ENCODE assay signal across 20 cellular contexts in genomic region chr13:103961784-103962183, GRCh38.
DNase-seq lines count a peak whose midpoint lies in the region; ATAC-seq and TF ChIP-seq lines count a peak whose summit lies in the region.
"Had no signal": no experiment of that assay in that cellular context is flagged by ENCODE, and none has a peak within 500 bp of the region (broad histone marks: within the 10 kb centered on the region; RNA-seq: fewer than 3 reads in every experiment).

No MANE protein-coding gene starts in this region.

- no peaks in the 10 kb centered on the region for H4K20me1 ChIP-seq in SK-N-SH (ENCODE audit: insufficient read depth)
- H4K20me1 ChIP-seq: BLaER1 had no signal

- intact Hi-C loops in posterior vena cava (cut with DNase I), result no loop called here

- TF ChIP-seq RAD21 in SK-N-SH (IDR thresholded peaks at IDR 0.05; ENCODE audit: low read length), result no peak

- TF ChIP-seq CTCF in SK-N-SH (IDR thresholded peaks at IDR 0.05) (no peak), fibroblast of pulmonary artery (IDR thresholded peaks at IDR 0.05; ENCODE audit: low read length, missing control alignments) (no peak)

- no peaks in the 10 kb centered on the region for H3K36me3 ChIP-seq in SK-N-SH (replicated peaks in 1 of 2; ENCODE audit: control insufficient read depth in 1 of 2, insufficient read depth in 2 of 2, low read length in 1 of 2)
- H3K36me3 ChIP-seq: BLaER1 had no signal

- ATAC-seq in SK-N-SH treated with all-trans-retinoic acid at 6 μM for 48 hours, result peak; percentile 51; the same call in 2 of the 3 replicates
- ATAC-seq in HG02763 (IDR thresholded peaks at IDR 0.05; ENCODE audit: unreplicated experiment), result no peak
- no peak for ATAC-seq in HG03097 (IDR thresholded peaks at IDR 0.05; ENCODE audit: low FRiP score, unreplicated experiment)
- ATAC-seq: A549; CD8-positive, alpha-beta T cell; HCT116; HepG2 had no signal

- peak overlapping the region in 1 of 2 experiments; percentile 78; a peak in 2 of 4 replicates for H3K27ac ChIP-seq in SK-N-SH (ENCODE audit: low read depth in 2 of 2, low read length in 1 of 2)
- H3K27ac ChIP-seq: 22Rv1, A549, BLaER1 had no signal

- no peak overlapping the region for H2AFZ ChIP-seq in SK-N-SH (ENCODE audit: low read depth)

- H3F3A ChIP-seq in SK-N-SH (replicated peaks; ENCODE audit: insufficient read depth), result no peaks in the 10 kb centered on the region

- H3K4me3 ChIP-seq in SK-N-SH (ENCODE audit: low read depth in 2 of 2, low read length in 1 of 2) (no peak overlapping the region), fibroblast of pulmonary artery (replicated peaks; ENCODE audit: low read depth, low read length) (no peak overlapping the region)
- H3K4me3 ChIP-seq: A549, BLaER1 had no signal

- no peak for TF ChIP-seq EP300 in SK-N-SH (IDR thresholded peaks at IDR 0.05; ENCODE audit: borderline replicate concordance in 1 of 2, low read depth in 1 of 2, low read length in 1 of 2)

- H3K4me2 ChIP-seq in SK-N-SH, result no peak overlapping the region
- H3K4me2 ChIP-seq: A549, BLaER1 had no signal

- no peaks in the 10 kb centered on the region for H3K9me3 ChIP-seq in SK-N-SH
- H3K9me3 ChIP-seq: A549, BLaER1 had no signal

- no peaks in the 10 kb centered on the region for H3K27me3 ChIP-seq in SK-N-SH (ENCODE audit: insufficient read depth)
- H3K27me3 ChIP-seq: BLaER1 had no signal

- H3K9me2 ChIP-seq in SK-N-SH, result no peaks in the 10 kb centered on the region

- CTCF ChIA-PET in SK-N-SH (lab: Yijun Ruan, JAX), result no interaction called here

- POLR2A ChIA-PET in SK-N-SH (lab: Yijun Ruan, JAX), result no interaction called here

- H3K4me1 ChIP-seq in SK-N-SH (ENCODE audit: control insufficient read depth in 1 of 2, insufficient read depth in 2 of 2, low read depth in 1 of 2, low read length in 1 of 2), result peaks cover 0 to 20% of the 10 kb centered on the region in 2 experiments; a peak in 2 of 4 replicates
- H3K4me1 ChIP-seq: A549, BLaER1 had no signal

- WGBS in SK-N-SH (ENCODE audit: low lambda C conversion rate), result 76% methylated on average over 2 of the region's 2 CpGs

- no peaks in the 10 kb centered on the region for H3K79me2 ChIP-seq in SK-N-SH (ENCODE audit: insufficient read depth)

- DNase-seq in SK-N-SH, result no peak
- peak; percentile 40 for DNase-seq in amniotic epithelial cell (ENCODE audit: low read depth)
- peak; percentile 9 for DNase-seq in fibroblast of pulmonary artery (ENCODE audit: low read depth)
- no peak for DNase-seq in posterior vena cava (ENCODE audit: low spot score)
- DNase-seq: AML-193; Calu3; CD8-positive, alpha-beta T cell; DMS79 treated with DMSO at 0.1 percent for 48 hours; GF-D8; GOT3; H7; HFFc6 had no signal

- no peak overlapping the region for H3K9ac ChIP-seq in SK-N-SH
- H3K9ac ChIP-seq: BLaER1 had no signal

TF ChIP-seq in SK-N-SH treated with all-trans-retinoic acid at 6 μM for 48 hours, 23 proteins besides CTCF, POLR2A, EP300 and RAD21:
- no peak for TF ChIP-seq GLIS3 (CRISPR knock-in tag; IDR thresholded peaks at IDR 0.05)
- TF ChIP-seq ISL1 (CRISPR knock-in tag; IDR thresholded peaks at IDR 0.05), result 0 out of 2 replicates have a peak, but pooled peaks have one; percentile 7
- TF ChIP-seq PPARA (CRISPR knock-in tag; IDR thresholded peaks at IDR 0.05; ENCODE audit: borderline replicate concordance), result no peak
- TF ChIP-seq CREB5 (CRISPR knock-in tag; IDR thresholded peaks at IDR 0.05; ENCODE audit: low read depth), result no peak

TF ChIP-seq in SK-N-SH, 30 proteins besides CTCF, POLR2A, EP300 and RAD21:
- TF ChIP-seq, protein P1, sequence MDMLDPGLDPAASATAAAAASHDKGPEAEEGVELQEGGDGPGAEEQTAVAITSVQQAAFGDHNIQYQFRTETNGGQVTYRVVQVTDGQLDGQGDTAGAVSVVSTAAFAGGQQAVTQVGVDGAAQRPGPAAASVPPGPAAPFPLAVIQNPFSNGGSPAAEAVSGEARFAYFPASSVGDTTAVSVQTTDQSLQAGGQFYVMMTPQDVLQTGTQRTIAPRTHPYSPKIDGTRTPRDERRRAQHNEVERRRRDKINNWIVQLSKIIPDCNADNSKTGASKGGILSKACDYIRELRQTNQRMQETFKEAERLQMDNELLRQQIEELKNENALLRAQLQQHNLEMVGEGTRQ (IDR thresholded peaks at IDR 0.05; ENCODE audit: borderline replicate concordance, low read depth, low read length), result no peak
- TF ChIP-seq JUND (IDR thresholded peaks at IDR 0.05), result no peak
- no peak for TF ChIP-seq RFX5 (IDR thresholded peaks at IDR 0.05; ENCODE audit: low read length)
- TF ChIP-seq, protein P2, sequence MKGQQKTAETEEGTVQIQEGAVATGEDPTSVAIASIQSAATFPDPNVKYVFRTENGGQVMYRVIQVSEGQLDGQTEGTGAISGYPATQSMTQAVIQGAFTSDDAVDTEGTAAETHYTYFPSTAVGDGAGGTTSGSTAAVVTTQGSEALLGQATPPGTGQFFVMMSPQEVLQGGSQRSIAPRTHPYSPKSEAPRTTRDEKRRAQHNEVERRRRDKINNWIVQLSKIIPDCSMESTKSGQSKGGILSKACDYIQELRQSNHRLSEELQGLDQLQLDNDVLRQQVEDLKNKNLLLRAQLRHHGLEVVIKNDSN (IDR thresholded peaks at IDR 0.05; ENCODE audit: borderline replicate concordance, low read depth), result no peak
- TF ChIP-seq TAF1 (IDR thresholded peaks at IDR 0.05; ENCODE audit: borderline replicate concordance, low read depth, low read length), result no peak
- no peak for TF ChIP-seq YY1 (IDR thresholded peaks at IDR 0.05; ENCODE audit: low read depth)
- no peak for TF ChIP-seq EZH2phosphoT487 (IDR thresholded peaks at IDR 0.05; ENCODE audit: borderline replicate concordance, low read depth)
- no peak for TF ChIP-seq SMC3 (IDR thresholded peaks at IDR 0.05; ENCODE audit: low read depth, low read length)
- TF ChIP-seq GABPA (IDR thresholded peaks at IDR 0.05; ENCODE audit: low read depth), result no peak
- TF ChIP-seq TCF12 (IDR thresholded peaks at IDR 0.05), result no peak
- no peak for TF ChIP-seq MAX (IDR thresholded peaks at IDR 0.05; ENCODE audit: low read depth)
- no peak for TF ChIP-seq POLR2AphosphoS5 (IDR thresholded peaks at IDR 0.05; ENCODE audit: low read depth, low read length)
- TF ChIP-seq, protein P3, sequence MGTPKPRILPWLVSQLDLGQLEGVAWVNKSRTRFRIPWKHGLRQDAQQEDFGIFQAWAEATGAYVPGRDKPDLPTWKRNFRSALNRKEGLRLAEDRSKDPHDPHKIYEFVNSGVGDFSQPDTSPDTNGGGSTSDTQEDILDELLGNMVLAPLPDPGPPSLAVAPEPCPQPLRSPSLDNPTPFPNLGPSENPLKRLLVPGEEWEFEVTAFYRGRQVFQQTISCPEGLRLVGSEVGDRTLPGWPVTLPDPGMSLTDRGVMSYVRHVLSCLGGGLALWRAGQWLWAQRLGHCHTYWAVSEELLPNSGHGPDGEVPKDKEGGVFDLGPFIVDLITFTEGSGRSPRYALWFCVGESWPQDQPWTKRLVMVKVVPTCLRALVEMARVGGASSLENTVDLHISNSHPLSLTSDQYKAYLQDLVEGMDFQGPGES (IDR thresholded peaks at IDR 0.05; ENCODE audit: low read depth, low read length), result no peak
- no peak for TF ChIP-seq NRF1 (IDR thresholded peaks at IDR 0.05; ENCODE audit: low read depth, low read length)
- no peak for TF ChIP-seq TEAD4 (IDR thresholded peaks at IDR 0.05; ENCODE audit: borderline replicate concordance, insufficient read depth)
- no peak for TF ChIP-seq REST (IDR thresholded peaks at IDR 0.05; ENCODE audit: low read depth, low read length)
- no peak for TF ChIP-seq RXRA (IDR thresholded peaks at IDR 0.05; ENCODE audit: borderline replicate concordance, low read depth)

Comparison
In these comparisons a context has a peak if more than half of its experiments do, and no peak if none do; other contexts are left out.
1. DNase-seq: peak in amniotic epithelial cell (single experiment) and fibroblast of pulmonary artery (single experiment); none in SK-N-SH (single experiment) and posterior vena cava (single experiment).